Comparison of ENCODE assay signal across 19 cellular contexts in the genomic region with DNA sequence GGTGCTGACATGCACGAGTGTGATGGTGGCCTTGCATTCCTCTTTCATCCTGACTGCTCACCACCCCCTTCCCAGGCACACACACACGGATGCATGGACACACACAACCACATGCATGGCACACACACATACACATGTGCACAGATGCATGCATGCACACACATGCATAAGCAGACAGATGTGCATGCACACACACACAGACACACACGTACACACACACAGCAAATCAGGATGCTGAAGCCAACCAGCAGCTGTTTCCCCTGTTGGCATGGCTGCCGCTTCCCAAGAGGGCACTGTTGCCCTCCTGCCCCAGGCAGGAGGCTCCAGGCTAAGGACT.
"Had no signal": no experiment of that assay in that cellular context is flagged by ENCODE, and none has a peak within 500 bp of the region (broad histone marks: within the 10 kb centered on the region; RNA-seq: fewer than 3 reads in every experiment).

No MANE protein-coding gene starts in this region.

- ATAC-seq: activated CD4-positive, CD25-positive, alpha-beta regulatory T cell treated with anti-CD3 and anti-CD28 coated beads, Interleukin-2, amount 50 U/mL, for 24 hours; activated CD8-positive, alpha-beta T cell treated with anti-CD3 and anti-CD28 coated beads, Interleukin-2, amount 10 ng/mL, durations not matched to agents 7 days and 5 days; activated T-cell treated with anti-CD3 and anti-CD28 coated beads, Interleukin-2, amount 50 U/mL, for 4 hours; left lobe of liver; sciatic nerve; stimulated activated naive B cell treated with anti-CD40 and anti-IgM and Interleukin-4, amounts not matched to agents 10 μg/mL and 1 μg/mL and 100 μg/mL, for 72 hours had no signal

- H3K4me3 ChIP-seq: colonic mucosa, lung, spleen had no signal

- H3K27me3 Mint-ChIP-seq: activated CD4-positive, alpha-beta T cell treated with anti-CD3 and anti-CD28 coated beads, Interleukin-2, amount 10 ng/mL, durations not matched to agents 7 days and 5 days; brain had no signal

- DNase-seq: activated CD4-positive, alpha-beta T cell treated with anti-CD3 and anti-CD28 coated beads, Interleukin-2, amount 10 ng/mL, durations not matched to agents 7 days and 5 days; activated CD8-positive, alpha-beta T cell treated with anti-CD3 and anti-CD28 coated beads, Interleukin-2, amount 10 ng/mL, durations not matched to agents 7 days and 5 days; activated naive CD4-positive, alpha-beta T cell treated with anti-CD3 and anti-CD28 coated beads for 36 hours; activated T-cell treated with anti-CD3 and anti-CD28 coated beads, Interleukin-2, amount 50 U/mL, for 4 hours; central memory CD4-positive, alpha-beta T cell; colonic mucosa; erythroblast; head of caudate nucleus; kidney; spleen; stimulated activated CD4-positive, alpha-beta T cell treated with anti-CD3 and anti-CD28 coated beads, Interleukin-4, amount 100 ng/mL, for 4 hours; stimulated activated naive B cell treated with anti-CD40 and anti-IgM and Interleukin-4, amounts not matched to agents 10 μg/mL and 1 μg/mL and 100 μg/mL, for 72 hours had no signal

- H3K9ac ChIP-seq: parathyroid adenoma had no signal

- H3K27ac Mint-ChIP-seq: activated CD4-positive, alpha-beta T cell treated with anti-CD3 and anti-CD28 coated beads, Interleukin-2, amount 10 ng/mL, durations not matched to agents 7 days and 5 days; activated CD8-positive, alpha-beta T cell treated with anti-CD3 and anti-CD28 coated beads, Interleukin-2, amount 10 ng/mL, durations not matched to agents 7 days and 5 days; activated naive CD4-positive, alpha-beta T cell treated with anti-CD3 and anti-CD28 coated beads for 36 hours; stimulated activated naive B cell treated with anti-CD40 and anti-IgM and Interleukin-4, amounts not matched to agents 10 μg/mL and 1 μg/mL and 100 μg/mL, for 72 hours had no signal

- H3K27ac ChIP-seq: colonic mucosa, parathyroid adenoma, spleen had no signal

- H3K9me3 ChIP-seq: colonic mucosa, spleen had no signal

- H3K36me3 Mint-ChIP-seq: stimulated activated naive B cell treated with anti-CD40 and anti-IgM and Interleukin-4, amounts not matched to agents 10 μg/mL and 1 μg/mL and 100 μg/mL, for 72 hours had no signal

- FAIRE-seq: frontal cortex, kidney had no signal

- H3K36me3 ChIP-seq: colonic mucosa had no signal

- H3K4me3 Mint-ChIP-seq: activated CD4-positive, alpha-beta T cell treated with anti-CD3 and anti-CD28 coated beads, Interleukin-2, amount 10 ng/mL, durations not matched to agents 7 days and 5 days; activated CD8-positive, alpha-beta T cell treated with anti-CD3 and anti-CD28 coated beads, Interleukin-2, amount 10 ng/mL, durations not matched to agents 7 days and 5 days; activated naive CD4-positive, alpha-beta T cell treated with anti-CD3 and anti-CD28 coated beads for 36 hours; activated T-cell treated with anti-CD3 and anti-CD28 coated beads, Interleukin-2, amount 50 U/mL, for 4 hours; brain; stimulated activated naive B cell treated with anti-CD40 and anti-IgM and Interleukin-4, amounts not matched to agents 10 μg/mL and 1 μg/mL and 100 μg/mL, for 72 hours had no signal

- H2AFZ ChIP-seq: parathyroid adenoma had no signal

- H3K27me3 ChIP-seq: colonic mucosa, spleen had no signal

- H3K4me1 Mint-ChIP-seq: activated CD4-positive, alpha-beta T cell treated with anti-CD3 and anti-CD28 coated beads, Interleukin-2, amount 10 ng/mL, durations not matched to agents 7 days and 5 days; stimulated activated naive B cell treated with anti-CD40 and anti-IgM and Interleukin-4, amounts not matched to agents 10 μg/mL and 1 μg/mL and 100 μg/mL, for 72 hours had no signal

- H3K9me3 Mint-ChIP-seq: activated CD4-positive, alpha-beta T cell treated with anti-CD3 and anti-CD28 coated beads, Interleukin-2, amount 10 ng/mL, durations not matched to agents 7 days and 5 days; activated naive CD4-positive, alpha-beta T cell treated with anti-CD3 and anti-CD28 coated beads for 36 hours; activated T-cell treated with anti-CD3 and anti-CD28 coated beads, Interleukin-2, amount 50 U/mL, for 4 hours; brain; stimulated activated naive B cell treated with anti-CD40 and anti-IgM and Interleukin-4, amounts not matched to agents 10 μg/mL and 1 μg/mL and 100 μg/mL, for 72 hours had no signal
